ENCODE assay signal across 17 cellular contexts in genomic region chr9:121197135-121197534, GRCh38. TPM values are rescaled to one million over a fixed set of nuclear protein-coding genes. Genes with fewer than 3 reads are reported as not detected.
DNase-seq lines count a peak whose midpoint lies in the region; TF ChIP-seq lines count a peak whose summit lies in the region.
"Had no signal": no experiment of that assay in that cellular context is flagged by ENCODE, and none has a peak within 500 bp of the region (broad histone marks: within the 10 kb centered on the region; RNA-seq: fewer than 3 reads in every experiment).

No MANE protein-coding gene starts in this region.

- no peaks in the 10 kb centered on the region for H3K27me3 Mint-ChIP-seq in activated naive CD4-positive, alpha-beta T cell treated with anti-CD3 and anti-CD28 coated beads for 36 hours (ENCODE audit: low read depth)
- H3K27me3 Mint-ChIP-seq: stimulated activated memory B cell treated with anti-CD40 and anti-IgM and Interleukin-4, amounts not matched to agents 10 μg/mL and 1 μg/mL and 100 μg/mL, for 72 hours had no signal

- peaks cover 64% of the 10 kb centered on the region for H3K4me1 ChIP-seq in skeletal muscle satellite cell (ENCODE audit: control insufficient read depth, insufficient read depth, low read length)

- peak overlapping the region; percentile 8 for H3K4me3 Mint-ChIP-seq in activated naive CD4-positive, alpha-beta T cell treated with anti-CD3 and anti-CD28 coated beads for 36 hours

- peak overlapping the region; percentile 93 for H3K4me2 ChIP-seq in skeletal muscle satellite cell (ENCODE audit: low read length)

- no peak overlapping the region for H3K27ac ChIP-seq in RWPE1
- peak overlapping the region; percentile 72 for H3K27ac ChIP-seq in epithelial cell of prostate
- H3K27ac ChIP-seq: body of pancreas had no signal

- TF ChIP-seq CTCF in RWPE1 (conservative IDR thresholded peaks at IDR 0.05; ENCODE audit: low read depth) = peak; percentile 42

- no peak overlapping the region for H3K4me3 ChIP-seq in skeletal muscle satellite cell (ENCODE audit: low read length)
- H3K4me3 ChIP-seq: body of pancreas had no signal

- peaks cover 70% of the 10 kb centered on the region for H3K4me1 Mint-ChIP-seq in activated naive CD4-positive, alpha-beta T cell treated with anti-CD3 and anti-CD28 coated beads for 36 hours (ENCODE audit: low read depth)

- H3K9ac ChIP-seq in skeletal muscle satellite cell (ENCODE audit: low read depth, low read length) = no peak overlapping the region

- CTCF ChIA-PET in activated naive CD4-positive, alpha-beta T cell treated with anti-CD3 and anti-CD28 coated beads for 36 hours (lab: Charles Lee) = interaction anchor here (1.1 to 1.4 kb wide), 2 partner anchors 11 to 17 kb away, joined by 4 read pairs; no protein-coding TSS in a partner anchor
- CTCF ChIA-PET in RWPE1 (lab: Yijun Ruan, JAX) = interaction anchor here (0.7 kb wide), 2 partner anchors 22 to 210 kb away, joined by 3 to 4 read pairs; no protein-coding TSS in a partner anchor

- no peaks in the 10 kb centered on the region for H3K9me3 ChIP-seq in skeletal muscle satellite cell (replicated peaks; ENCODE audit: low read length)
- H3K9me3 ChIP-seq: body of pancreas had no signal

- peaks cover 4% of the 10 kb centered on the region for H3K36me3 Mint-ChIP-seq in activated naive CD4-positive, alpha-beta T cell treated with anti-CD3 and anti-CD28 coated beads for 36 hours (ENCODE audit: low read depth)
- H3K36me3 Mint-ChIP-seq: stimulated activated memory B cell treated with anti-CD40 and anti-IgM and Interleukin-4, amounts not matched to agents 10 μg/mL and 1 μg/mL and 100 μg/mL, for 72 hours had no signal

- H3K9me3 Mint-ChIP-seq in activated naive CD4-positive, alpha-beta T cell treated with anti-CD3 and anti-CD28 coated beads for 36 hours = no peaks in the 10 kb centered on the region
- H3K9me3 Mint-ChIP-seq: stimulated activated memory B cell treated with anti-CD40 and anti-IgM and Interleukin-4, amounts not matched to agents 10 μg/mL and 1 μg/mL and 100 μg/mL, for 72 hours had no signal

- no peak for DNase-seq in activated naive CD4-positive, alpha-beta T cell treated with anti-CD3 and anti-CD28 coated beads for 36 hours
- DNase-seq in activated naive CD4-positive, alpha-beta T cell treated with Interleukin-2 at 50 U/mL for 16 hours = no peak
- DNase-seq in RWPE1 (ENCODE audit: low spot score) (no peak), epithelial cell of prostate (ENCODE audit: low read depth, low spot score) (no peak), anterior cingulate cortex (lab: John Stamatoyannopoulos, UW) (no peak), 8988T (no peak), ecto neural progenitor cell (ENCODE audit: low spot score) (no peak)
- DNase-seq: ACHN; activated CD4-positive, CD25-positive, alpha-beta regulatory T cell; body of pancreas; DMS79 treated with DMSO at 0.1 percent for 48 hours; HCEC 1CT; NCI-H1417; NCI-H510A treated with DMSO at 0.1 percent for 48 hours; stimulated activated CD4-positive, alpha-beta T cell treated with anti-CD3 and anti-CD28 coated beads, Interleukin-2, amount 100 ng/mL, for 48 hours had no signal

- H3K27ac Mint-ChIP-seq in activated naive CD4-positive, alpha-beta T cell treated with anti-CD3 and anti-CD28 coated beads for 36 hours = no peak overlapping the region

- H3K27me3 ChIP-seq in skeletal muscle satellite cell (ENCODE audit: control insufficient read depth, insufficient read depth, low read length) = no peaks in the 10 kb centered on the region
- H3K27me3 ChIP-seq: body of pancreas had no signal

- intact Hi-C loops in activated naive CD4-positive, alpha-beta T cell treated with anti-CD3 and anti-CD28 coated beads for 36 hours (cut with micrococcal nuclease) = no loop called here

- POLR2A ChIA-PET in RWPE1 (lab: Yijun Ruan, JAX; ENCODE audit: low non-redundant PET) = no interaction called here

- no peaks in the 10 kb centered on the region for H3K36me3 ChIP-seq in skeletal muscle satellite cell (ENCODE audit: insufficient read depth, low read length)

RNA-seq across cellular contexts. Expression of gene RAB14, which starts 4.5 kb away (rescaled TPM):
- total RNA-seq in activated naive CD4-positive, alpha-beta T cell treated with anti-CD3 and anti-CD28 coated beads for 36 hours = 10 to 100 TPM; 61.1 to 64.2 TPM
- total RNA-seq in skeletal muscle satellite cell (2012; rRNA removed) = 27.4 and 29.9 TPM in 2 replicates
